ENCODE assay signal across 19 cellular contexts in genomic region chr21:43297411-43297981, GRCh38.
"Had no signal": no experiment of that assay in that cellular context is flagged by ENCODE, and none has a peak within 500 bp of the region (broad histone marks: within the 10 kb centered on the region; RNA-seq: fewer than 3 reads in every experiment).

No MANE protein-coding gene starts in this region.

- H3K36me3 ChIP-seq: colonic mucosa, transverse colon, uterus had no signal

- DNase-seq: activated CD4-positive, alpha-beta T cell treated with anti-CD3 and anti-CD28 coated beads, Interleukin-2, amount 10 ng/mL, durations not matched to agents 24 days and 14 days; activated CD8-positive, alpha-beta memory T cell treated with anti-CD3 and anti-CD28 coated beads, Interleukin-2, amount 50 U/mL, for 4 hours; activated effector memory CD4-positive, alpha-beta T cell treated with Interleukin-2 at 50 U/mL for 16 hours; activated naive CD4-positive, alpha-beta T cell treated with anti-CD3 and anti-CD28 coated beads, Interleukin-2, amount 10 ng/mL, durations not matched to agents 7 days and 5 days; activated naive CD8-positive, alpha-beta T cell treated with anti-CD3 and anti-CD28 coated beads, Interleukin-2, amount 50 U/mL, for 24 hours; activated T-cell treated with anti-CD3 and anti-CD28 coated beads, Interleukin-2, amount 50 U/mL, for 4 hours; anterior cingulate cortex; central memory CD4-positive, alpha-beta T cell; colonic mucosa; endodermal cell; foreskin fibroblast; stimulated activated CD4-positive, alpha-beta T cell treated with anti-CD3 and anti-CD28 coated beads, Interleukin-2, amount 100 ng/mL, for 24 hours; T-helper 1 cell; T-helper 9 cell; transverse colon; uterus had no signal

- H3K4me3 ChIP-seq: colonic mucosa, transverse colon, uterus had no signal

- H3K9me3 ChIP-seq: colonic mucosa, uterus had no signal

- H3K27ac ChIP-seq: colonic mucosa, epithelial cell of prostate, parathyroid adenoma, transverse colon, uterus had no signal

- H3K4me1 ChIP-seq: colonic mucosa, parathyroid adenoma, transverse colon, uterus had no signal

- ATAC-seq: activated naive CD8-positive, alpha-beta T cell treated with anti-CD3 and anti-CD28 coated beads, Interleukin-2, amount 50 U/mL, for 24 hours; activated T-cell treated with anti-CD3 and anti-CD28 coated beads, Interleukin-2, amount 50 U/mL, for 4 hours; natural killer cell treated with Interleukin-12 subunit alpha and Interleukin-12 subunit beta and Interleukin-15 and Interleukin-18, amount 100 ng/mL, for 72 hours had no signal

- H3K27me3 ChIP-seq: colonic mucosa, transverse colon, uterus had no signal
